ENCODE assay signal across 28 cellular contexts in genomic region chr2:219181531-219181930, GRCh38. TPM values are rescaled to one million over a fixed set of nuclear protein-coding genes. Genes with fewer than 3 reads are reported as not detected.
DNase-seq lines count a peak whose midpoint lies in the region; ATAC-seq and TF ChIP-seq lines count a peak whose summit lies in the region.
"Had no signal": no experiment of that assay in that cellular context is flagged by ENCODE, and none has a peak within 500 bp of the region (broad histone marks: within the 10 kb centered on the region; RNA-seq: fewer than 3 reads in every experiment).

No MANE protein-coding gene starts in this region.

- no peak overlapping the region for H3K4me3 ChIP-seq in naive thymus-derived CD4-positive, alpha-beta T cell (ENCODE audit: low read length)
- H3K4me3 ChIP-seq: cardiac muscle cell, K562, Peyer's patch, SJCRH30, uterus had no signal

- H3K9me3 Mint-ChIP-seq in natural killer cell treated with Interleukin-12 subunit alpha and Interleukin-12 subunit beta and Interleukin-15 and Interleukin-18, amount 100 ng/mL, for 72 hours = no peaks in the 10 kb centered on the region
- no peaks in the 10 kb centered on the region for H3K9me3 Mint-ChIP-seq in natural killer cell
- H3K9me3 Mint-ChIP-seq in activated CD8-positive, alpha-beta T cell treated with anti-CD3 and anti-CD28 coated beads for 36 hours = no peaks in the 10 kb centered on the region
- peaks cover 0 to 1% (median 0%) of the 10 kb centered on the region in 11 donors for H3K9me3 Mint-ChIP-seq in naive thymus-derived CD4-positive, alpha-beta T cell
- H3K9me3 Mint-ChIP-seq: activated T-helper 2 cell treated with anti-CD3 and anti-CD28 coated beads, Interferon-gamma antibody, Interleukin-2, Interleukin-4, amounts not matched to agents 10 μg/mL and 5 μg/mL and 100 μg/mL, durations not matched to agents 14 hours and 24 hours and 36 hours; memory B cell had no signal

- peak overlapping the region in 1 of 2 donors; percentile 56 for H3K27ac Mint-ChIP-seq in natural killer cell treated with Interleukin-12 subunit alpha and Interleukin-12 subunit beta and Interleukin-15 and Interleukin-18, amount 100 ng/mL, for 72 hours
- no peak overlapping the region for H3K27ac Mint-ChIP-seq in natural killer cell
- peak overlapping the region; percentile 83 for H3K27ac Mint-ChIP-seq in activated CD8-positive, alpha-beta T cell treated with anti-CD3 and anti-CD28 coated beads for 36 hours
- H3K27ac Mint-ChIP-seq in naive thymus-derived CD4-positive, alpha-beta T cell = peak overlapping the region in 8 of 9 donors; percentile 23 to 78 (median 60)
- H3K27ac Mint-ChIP-seq: activated T-helper 2 cell treated with anti-CD3 and anti-CD28 coated beads, Interferon-gamma antibody, Interleukin-2, Interleukin-4, amounts not matched to agents 10 μg/mL and 5 μg/mL and 100 μg/mL, durations not matched to agents 14 hours and 24 hours and 36 hours had no signal

- H3K4me3 Mint-ChIP-seq in natural killer cell treated with Interleukin-12 subunit alpha and Interleukin-12 subunit beta and Interleukin-15 and Interleukin-18, amount 100 ng/mL, for 72 hours = no peak overlapping the region
- no peak overlapping the region for H3K4me3 Mint-ChIP-seq in natural killer cell
- no peak overlapping the region for H3K4me3 Mint-ChIP-seq in activated CD8-positive, alpha-beta T cell treated with anti-CD3 and anti-CD28 coated beads for 36 hours
- peak overlapping the region in 9 of 10 donors; percentile 8 to 98 (median 44) for H3K4me3 Mint-ChIP-seq in naive thymus-derived CD4-positive, alpha-beta T cell
- H3K4me3 Mint-ChIP-seq: memory B cell had no signal

- ATAC-seq in natural killer cell treated with Interleukin-12 subunit alpha and Interleukin-12 subunit beta and Interleukin-15 and Interleukin-18, amount 100 ng/mL, for 72 hours = no peak
- ATAC-seq in natural killer cell = no peak
- no peak for ATAC-seq in activated CD8-positive, alpha-beta T cell treated with anti-CD3 and anti-CD28 coated beads for 36 hours
- ATAC-seq in naive thymus-derived CD4-positive, alpha-beta T cell = no peak
- no peak for ATAC-seq in HG03460 (IDR thresholded peaks at IDR 0.05; ENCODE audit: unreplicated experiment)
- no peak for ATAC-seq in HG03095 (IDR thresholded peaks at IDR 0.05; ENCODE audit: unreplicated experiment)
- ATAC-seq: K562, left cardiac atrium, sciatic nerve had no signal

- peaks cover 40 to 44% of the 10 kb centered on the region in 2 donors for H3K4me1 Mint-ChIP-seq in natural killer cell treated with Interleukin-12 subunit alpha and Interleukin-12 subunit beta and Interleukin-15 and Interleukin-18, amount 100 ng/mL, for 72 hours (ENCODE audit: low read depth in 2 of 2)
- H3K4me1 Mint-ChIP-seq in natural killer cell = peaks cover 29 to 49% of the 10 kb centered on the region in 2 donors
- H3K4me1 Mint-ChIP-seq in activated CD8-positive, alpha-beta T cell treated with anti-CD3 and anti-CD28 coated beads for 36 hours (ENCODE audit: low read depth) = peaks cover 36% of the 10 kb centered on the region
- H3K4me1 Mint-ChIP-seq in naive thymus-derived CD4-positive, alpha-beta T cell = peaks cover 37 to 59% (median 56%) of the 10 kb centered on the region in 7 donors

- no peak for TF ChIP-seq CTCF in natural killer cell (IDR thresholded peaks at IDR 0.05)
- TF ChIP-seq CTCF in activated CD8-positive, alpha-beta T cell treated with anti-CD3 and anti-CD28 coated beads for 36 hours (IDR thresholded peaks at IDR 0.05) = no peak

- H3K27ac ChIP-seq in naive thymus-derived CD4-positive, alpha-beta T cell (ENCODE audit: low read depth, low read length) = no peak overlapping the region
- H3K27ac ChIP-seq: cardiac muscle cell, Peyer's patch, SJCRH30, uterus, WERI-Rb-1 had no signal

- H3K36me3 ChIP-seq in naive thymus-derived CD4-positive, alpha-beta T cell (ENCODE audit: control insufficient read depth in 2 of 3, insufficient read depth in 3 of 3, low read length in 3 of 3) = peaks cover 24 to 58% (median 35%) of the 10 kb centered on the region in 3 experiments
- H3K36me3 ChIP-seq: uterus had no signal

- H3K27me3 ChIP-seq in naive thymus-derived CD4-positive, alpha-beta T cell (ENCODE audit: control insufficient read depth in 2 of 2, insufficient read depth in 2 of 2, low read length in 2 of 2) = no peaks in the 10 kb centered on the region
- H3K27me3 ChIP-seq: cardiac muscle cell, Peyer's patch, SJCRH30, uterus had no signal

- intact Hi-C loops in natural killer cell (cut with micrococcal nuclease) = no loop called here
- intact Hi-C loops in activated CD8-positive, alpha-beta T cell treated with anti-CD3 and anti-CD28 coated beads for 36 hours (cut with micrococcal nuclease) = no loop called here
- intact Hi-C loops in naive thymus-derived CD4-positive, alpha-beta T cell (cut with micrococcal nuclease) = no loop called here

- peaks cover 26% of the 10 kb centered on the region in 2 donors for H3K4me1 ChIP-seq in naive thymus-derived CD4-positive, alpha-beta T cell (ENCODE audit: control insufficient read depth in 2 of 2, insufficient read depth in 2 of 2, low read length in 2 of 2)

- H3K9me3 ChIP-seq in naive thymus-derived CD4-positive, alpha-beta T cell (ENCODE audit: control insufficient read depth in 2 of 3, low read length in 3 of 3) = no peaks in the 10 kb centered on the region
- H3K9me3 ChIP-seq: Peyer's patch, SJCRH30, uterus had no signal

- POLR2A ChIA-PET in activated CD8-positive, alpha-beta T cell treated with anti-CD3 and anti-CD28 coated beads for 36 hours (lab: Charles Lee) = interaction anchor here (0.8 to 3.2 kb wide), 8 partner anchors 10 to 38 kb away, joined by 3 to 26 read pairs (median 4); partner anchors contain the start of genes ABCB6 and ZFAND2B
- POLR2A ChIA-PET in naive thymus-derived CD4-positive, alpha-beta T cell (lab: Charles Lee) = interaction anchor here (0.6 to 5.4 kb wide), 10 partner anchors 11 to 114 kb away, joined by 3 to 47 read pairs (median 4); partner anchors contain the start of genes ANKZF1, ATG9A, DNAJB2 and TUBA4B

- peak; percentile 38 for DNase-seq in natural killer cell treated with Interleukin-12 subunit alpha and Interleukin-12 subunit beta and Interleukin-15 and Interleukin-18, amount 100 ng/mL, for 72 hours (ENCODE audit: low spot score)
- DNase-seq in natural killer cell (no peak), ureter (ENCODE audit: low spot score) (no peak)
- no peak for DNase-seq in activated CD8-positive, alpha-beta T cell treated with anti-CD3 and anti-CD28 coated beads for 36 hours
- DNase-seq in naive thymus-derived CD4-positive, alpha-beta T cell = peak in 1 of 9 donors; percentile 10
- DNase-seq: activated CD8-positive, alpha-beta memory T cell treated with anti-CD3 and anti-CD28 coated beads for 24 hours; COR-L47; dermis blood vessel endothelial cell; DMS79; HCEC 1CT; left cardiac atrium; MM.1S; NCI-H1417 treated with DMSO at 0.1 percent for 48 hours; NCI-H2107; NCI-H446 treated with DMSO at 0.1 percent for 48 hours; NK-92 treated with Interleukin-12 subunit alpha and Interleukin-12 subunit beta, amount 100 ng/mL, for 24 hours; SJCRH30; stimulated activated CD4-positive, alpha-beta T cell treated with anti-CD3 and anti-CD28 coated beads, Interleukin-15, amount 100 ng/mL, for 24 hours; uterus; WERI-Rb-1 had no signal

- H3K27me3 Mint-ChIP-seq in natural killer cell treated with Interleukin-12 subunit alpha and Interleukin-12 subunit beta and Interleukin-15 and Interleukin-18, amount 100 ng/mL, for 72 hours = no peaks in the 10 kb centered on the region
- no peaks in the 10 kb centered on the region for H3K27me3 Mint-ChIP-seq in natural killer cell (ENCODE audit: low read depth in 2 of 2)
- H3K27me3 Mint-ChIP-seq in activated CD8-positive, alpha-beta T cell treated with anti-CD3 and anti-CD28 coated beads for 36 hours = no peaks in the 10 kb centered on the region
- H3K27me3 Mint-ChIP-seq in naive thymus-derived CD4-positive, alpha-beta T cell = no peaks in the 10 kb centered on the region
- H3K27me3 Mint-ChIP-seq: memory B cell had no signal

- CTCF ChIA-PET in activated CD8-positive, alpha-beta T cell treated with anti-CD3 and anti-CD28 coated beads for 36 hours (lab: Charles Lee) = interaction anchor here (1.2 to 2.3 kb wide), 5 partner anchors 10 to 114 kb away, joined by 3 to 10 read pairs (median 5); partner anchors contain the start of gene ZFAND2B
- CTCF ChIA-PET in naive thymus-derived CD4-positive, alpha-beta T cell (lab: Charles Lee) = interaction anchor here (0.6 to 1.9 kb wide), 8 partner anchors 9 to 30 kb away, joined by 3 to 7 read pairs (median 4); partner anchors contain the start of genes NHEJ1, SLC23A3 and ZFAND2B

- peaks cover 8% of the 10 kb centered on the region for H3K36me3 Mint-ChIP-seq in natural killer cell treated with Interleukin-12 subunit alpha and Interleukin-12 subunit beta and Interleukin-15 and Interleukin-18, amount 100 ng/mL, for 72 hours
- H3K36me3 Mint-ChIP-seq in natural killer cell = no peaks in the 10 kb centered on the region
- H3K36me3 Mint-ChIP-seq in activated CD8-positive, alpha-beta T cell treated with anti-CD3 and anti-CD28 coated beads for 36 hours (ENCODE audit: low read depth) = peaks cover 35% of the 10 kb centered on the region
- H3K36me3 Mint-ChIP-seq in naive thymus-derived CD4-positive, alpha-beta T cell = peaks cover 0 to 37% (median 12%) of the 10 kb centered on the region in 5 donors

RNA-seq across cellular contexts. Expression of gene RETREG2, which starts 3.5 kb away (rescaled TPM):
- 10 to 100 TPM; 69.3 to 79.8 TPM for total RNA-seq in natural killer cell treated with Interleukin-12 subunit alpha and Interleukin-12 subunit beta and Interleukin-15 and Interleukin-18, amount 100 ng/mL, for 72 hours
- 10 to 100 TPM; 77.0 to 81.9 (median 79.0) TPM for total RNA-seq in natural killer cell
- 10 to 100 TPM; 63.8 to 67.8 TPM for total RNA-seq in activated CD8-positive, alpha-beta T cell treated with anti-CD3 and anti-CD28 coated beads for 36 hours
- 100 to 1,000 TPM in 2 of 5 experiments, 10 to 100 TPM in 3; 70.2 to 124 (median 90.9) TPM for total RNA-seq in naive thymus-derived CD4-positive, alpha-beta T cell
- 10 to 100 TPM; 58.5 to 62.4 TPM for polyA plus RNA-seq in naive thymus-derived CD4-positive, alpha-beta T cell
- total RNA-seq in ureter = 79.6 TPM

RNA-seq across cellular contexts. Expression of gene CNPPD1, which starts 4.8 kb away (rescaled TPM):
- total RNA-seq in natural killer cell treated with Interleukin-12 subunit alpha and Interleukin-12 subunit beta and Interleukin-15 and Interleukin-18, amount 100 ng/mL, for 72 hours = 10 to 100 TPM; 60.8 to 68.5 TPM
- 10 to 100 TPM; 64.4 to 72.4 (median 64.8) TPM for total RNA-seq in natural killer cell
- 10 to 100 TPM; 38.6 to 38.7 TPM for total RNA-seq in activated CD8-positive, alpha-beta T cell treated with anti-CD3 and anti-CD28 coated beads for 36 hours
- total RNA-seq in naive thymus-derived CD4-positive, alpha-beta T cell = 10 to 100 TPM; 48.2 to 77.6 (median 64.5) TPM
- polyA plus RNA-seq in naive thymus-derived CD4-positive, alpha-beta T cell = 10 to 100 TPM; 48.2 to 68.7 TPM
- total RNA-seq in ureter = 56.4 TPM

RNA-seq across cellular contexts. Expression of gene SLC23A3, which starts 11.7 kb away (rescaled TPM):
- total RNA-seq in natural killer cell treated with Interleukin-12 subunit alpha and Interleukin-12 subunit beta and Interleukin-15 and Interleukin-18, amount 100 ng/mL, for 72 hours = 1 to 10 TPM; 2.4 to 3.3 TPM
- 1 to 10 TPM in 1 of 3 donors, under 1 TPM in 2; 0.48 to 1.1 (median 0.89) TPM for total RNA-seq in natural killer cell
- total RNA-seq in activated CD8-positive, alpha-beta T cell treated with anti-CD3 and anti-CD28 coated beads for 36 hours = 1 to 10 TPM; 1.1 to 1.6 TPM
- total RNA-seq in naive thymus-derived CD4-positive, alpha-beta T cell = 1 to 10 TPM in 4 of 5 experiments, under 1 TPM in 1; 0.69 to 8.6 (median 3.0) TPM
- polyA plus RNA-seq in naive thymus-derived CD4-positive, alpha-beta T cell = under 1 TPM in 1 of 2 donors, not detected in 1; 0.08 TPM
- total RNA-seq in ureter = 1.6 TPM
- polyA plus RNA-seq: cardiac muscle cell had no signal

RNA-seq across cellular contexts. Expression of gene NHEJ1, which starts 20.9 kb away (rescaled TPM):
- 10 to 100 TPM; 17.9 to 18.8 TPM for total RNA-seq in natural killer cell treated with Interleukin-12 subunit alpha and Interleukin-12 subunit beta and Interleukin-15 and Interleukin-18, amount 100 ng/mL, for 72 hours
- total RNA-seq in natural killer cell = 10 to 100 TPM in 2 of 3 donors, 1 to 10 TPM in 1; 9.9 to 12.7 (median 11.0) TPM
- 10 to 100 TPM; 22.4 to 26.3 TPM for total RNA-seq in activated CD8-positive, alpha-beta T cell treated with anti-CD3 and anti-CD28 coated beads for 36 hours
- total RNA-seq in naive thymus-derived CD4-positive, alpha-beta T cell = 10 to 100 TPM; 11.4 to 24.0 (median 17.9) TPM
- polyA plus RNA-seq in naive thymus-derived CD4-positive, alpha-beta T cell = 10 to 100 TPM; 24.5 to 32.7 TPM
- total RNA-seq in ureter = 13.9 TPM

RNA-seq across cellular contexts. Expression of gene ZFAND2B, which starts 25.1 kb away (rescaled TPM):
- 10 to 100 TPM; 40.4 to 51.8 TPM for total RNA-seq in natural killer cell treated with Interleukin-12 subunit alpha and Interleukin-12 subunit beta and Interleukin-15 and Interleukin-18, amount 100 ng/mL, for 72 hours
- total RNA-seq in natural killer cell (10 to 100 TPM; 67.6 to 84.0 (median 83.4) TPM), ureter (28.7 TPM)
- total RNA-seq in activated CD8-positive, alpha-beta T cell treated with anti-CD3 and anti-CD28 coated beads for 36 hours = 10 to 100 TPM; 31.3 to 33.3 TPM
- 10 to 100 TPM; 50.1 to 79.5 (median 71.3) TPM for total RNA-seq in naive thymus-derived CD4-positive, alpha-beta T cell
- 10 to 100 TPM; 72.4 to 90.7 TPM for polyA plus RNA-seq in naive thymus-derived CD4-positive, alpha-beta T cell

Comparison
In these comparisons a context has a peak if more than half of its experiments do, and no peak if none do; other contexts are left out.
1. H3K27ac Mint-ChIP-seq: peak in activated CD8-positive, alpha-beta T cell treated with anti-CD3 and anti-CD28 coated beads for 36 hours (single experiment) and naive thymus-derived CD4-positive, alpha-beta T cell (8 of 9); none in natural killer cell (0 of 2).
2. H3K4me3 Mint-ChIP-seq: peak in naive thymus-derived CD4-positive, alpha-beta T cell (9 of 10); none in natural killer cell treated with Interleukin-12 subunit alpha and Interleukin-12 subunit beta and Interleukin-15 and Interleukin-18, amount 100 ng/mL, for 72 hours (single experiment), natural killer cell (single experiment) and activated CD8-positive, alpha-beta T cell treated with anti-CD3 and anti-CD28 coated beads for 36 hours (single experiment).